In the genomic region with DNA sequence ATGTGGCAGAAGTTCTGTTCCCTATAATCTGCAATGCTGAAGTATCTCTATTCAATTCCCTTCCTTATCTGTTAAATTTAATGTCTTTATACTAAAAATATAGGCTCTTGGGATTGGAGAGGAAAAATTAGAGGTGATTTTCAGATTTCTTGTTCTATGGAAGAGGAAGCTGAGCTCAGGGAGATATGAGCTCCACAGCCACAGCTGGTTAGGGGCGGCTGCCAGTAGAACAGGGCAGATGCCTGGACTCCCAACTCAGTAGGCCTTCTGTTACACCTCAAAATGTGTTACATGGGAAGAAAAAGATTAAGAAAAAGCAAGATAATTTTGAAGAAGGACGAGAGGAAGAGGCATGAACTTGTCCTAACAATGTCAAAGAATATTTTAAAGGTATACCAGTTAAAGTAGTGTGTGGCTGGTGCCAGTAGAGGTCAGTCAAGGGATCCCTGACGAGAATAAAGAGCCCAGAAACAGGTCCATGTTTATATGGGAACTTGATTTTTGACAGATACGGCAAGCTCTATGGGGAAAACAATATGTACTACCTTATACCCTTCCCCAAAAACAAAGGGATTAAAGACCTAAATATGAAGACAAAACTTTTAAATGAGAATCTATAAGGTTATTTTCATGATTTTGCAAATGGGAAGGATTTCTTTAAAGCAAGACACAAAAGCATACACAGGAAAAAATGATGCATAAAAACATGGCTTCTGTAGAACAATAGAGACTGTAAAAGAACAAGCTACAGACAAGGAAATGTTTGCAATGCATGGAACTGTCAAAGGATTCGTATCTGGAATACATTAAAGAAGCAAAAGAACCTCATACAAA, we compare ENCODE assay signal across 8 cellular contexts. TPM values are rescaled to one million over a fixed set of nuclear protein-coding genes. Genes with fewer than 3 reads are reported as not detected.
DNase-seq lines count a peak whose midpoint lies in the region; ATAC-seq and TF ChIP-seq lines count a peak whose summit lies in the region.

No MANE protein-coding gene starts in this region.

- no peak overlapping the region for H3K27ac ChIP-seq in Karpas-422 (ENCODE audit: low read length)
- H3K27ac ChIP-seq in aorta (ENCODE audit: low read depth in 1 of 2, low read length in 2 of 2), result no peak overlapping the region

- H3K4me2 ChIP-seq in Karpas-422 (ENCODE audit: low read depth, low read length, poor library complexity, severe bottlenecking), result no peak overlapping the region

- peak; percentile 61 for TF ChIP-seq CTCF in GM13977 (IDR thresholded peaks at IDR 0.05; ENCODE audit: extremely low read depth, insufficient read depth, missing control alignments)
- TF ChIP-seq CTCF in WTC11 (IDR thresholded peaks at IDR 0.05), result no peak

- in situ Hi-C loops in GM13977 (cut with MboI; ENCODE audit: low pct_unique_long_range_greater_than_20kb, low sequenced_read_pairs, unreplicated experiment), result loop anchor here (10.0 kb wide), 1 partner anchor 47 kb away; no protein-coding TSS in a partner anchor

- 39 to 43% methylated on average over 5 of the region's 5 CpGs for WGBS in aorta, 2 donors

- H3K27me3 Mint-ChIP-seq in WTC11 (ENCODE audit: low read depth), result no peaks in the 10 kb centered on the region

- DNase-seq in Ammon's horn (ENCODE audit: low spot score) (peak; percentile 27), GM13977 (ENCODE audit: low spot score) (peak; percentile 54), Karpas-422 (peak; percentile 63), WTC11 (ENCODE audit: low spot score) (no peak), hepatic stellate cell (ENCODE audit: low spot score) (peak; percentile 51), aorta (no peak), OCI-M2 (lab: John Stamatoyannopoulos, UW; ENCODE audit: unreplicated experiment) (no peak)

- H3K4me3 ChIP-seq in Karpas-422 (ENCODE audit: low read length), result no peak overlapping the region
- no peak overlapping the region for H3K4me3 ChIP-seq in aorta (ENCODE audit: low read length in 2 of 2)

- H3K9me3 ChIP-seq in Karpas-422 (ENCODE audit: low read length) (no peaks in the 10 kb centered on the region), aorta (ENCODE audit: control insufficient read depth, low read length) (no peaks in the 10 kb centered on the region)

- H3K36me3 ChIP-seq in Karpas-422 (ENCODE audit: insufficient read depth, low read length) (peaks cover 17% of the 10 kb centered on the region; the same call in 1 of the 2 replicates), aorta (ENCODE audit: control insufficient read depth in 1 of 2, insufficient read depth in 2 of 2, low read length in 1 of 2) (no peaks in the 10 kb centered on the region)

- intact Hi-C loops in aorta (cut with DNase I), result no loop called here

- H3K36me3 Mint-ChIP-seq in WTC11, result peaks cover 24% of the 10 kb centered on the region

- no peak overlapping the region for H2AFZ ChIP-seq in Karpas-422 (ENCODE audit: low read length)

- H3K4me1 Mint-ChIP-seq in WTC11, result no peaks in the 10 kb centered on the region

- H3K9me2 ChIP-seq in Karpas-422 (replicated peaks; ENCODE audit: insufficient read depth, low read length), result no peaks in the 10 kb centered on the region

- H3K9ac ChIP-seq in Karpas-422 (ENCODE audit: low read length), result no peak overlapping the region

- POLR2A ChIA-PET in WTC11 (lab: Charles Lee), result interaction anchor here (1.1 kb wide), 1 partner anchor 28 kb away, joined by 3 read pairs; no protein-coding TSS in a partner anchor

- CTCF ChIA-PET in WTC11 (lab: Charles Lee), result interaction anchor here (0.5 to 3.1 kb wide), 9 partner anchors 8 to 1498 kb away, joined by 3 to 33 read pairs (median 4); a partner anchor contains a TSS

- H3K4me3 Mint-ChIP-seq in WTC11, result no peak overlapping the region

- H3K79me2 ChIP-seq in Karpas-422 (ENCODE audit: low read length), result no peaks in the 10 kb centered on the region

- H3K27ac Mint-ChIP-seq in WTC11, result no peak overlapping the region; the same call in 1 of the 2 replicates

- no peaks in the 10 kb centered on the region for H3K9me3 Mint-ChIP-seq in WTC11

- H4K20me1 ChIP-seq in Karpas-422 (ENCODE audit: insufficient read depth, low read depth, low read length), result no peaks in the 10 kb centered on the region

- H3K27me3 ChIP-seq in Karpas-422 (ENCODE audit: low read length) (no peaks in the 10 kb centered on the region), aorta (ENCODE audit: control insufficient read depth in 1 of 2, insufficient read depth in 2 of 2, low read length in 1 of 2) (no peaks in the 10 kb centered on the region)

- ATAC-seq in WTC11 (peak; percentile 91), aorta (ENCODE audit: low FRiP score) (peak; percentile 56), HG02840 (IDR thresholded peaks at IDR 0.05; ENCODE audit: low FRiP score, unreplicated experiment) (no peak)

- H3K4me1 ChIP-seq in Karpas-422 (ENCODE audit: low read length), result no peaks in the 10 kb centered on the region
- H3K4me1 ChIP-seq in aorta (ENCODE audit: control insufficient read depth in 1 of 2, insufficient read depth in 2 of 2, low read length in 2 of 2), result no peaks in the 10 kb centered on the region

TF ChIP-seq in WTC11, 78 proteins besides CTCF, POLR2A, EP300 and RAD21 (continues in another document):
- TF ChIP-seq HMGA2 (CRISPR knock-in tag; IDR thresholded peaks at IDR 0.05) (no peak), ZNF121 (CRISPR knock-in tag; IDR thresholded peaks at IDR 0.05) (no peak), ZBTB21 (CRISPR knock-in tag; IDR thresholded peaks at IDR 0.05; ENCODE audit: borderline replicate concordance) (no peak), CREB1 (CRISPR knock-in tag; IDR thresholded peaks at IDR 0.05) (no peak), FOXK1 (CRISPR knock-in tag; IDR thresholded peaks at IDR 0.05) (no peak), FOXJ3 (CRISPR knock-in tag; IDR thresholded peaks at IDR 0.05; ENCODE audit: borderline replicate concordance) (no peak), ESRRA (CRISPR knock-in tag; IDR thresholded peaks at IDR 0.05; ENCODE audit: borderline replicate concordance) (no peak), KAT7 (CRISPR knock-in tag; IDR thresholded peaks at IDR 0.05; ENCODE audit: borderline replicate concordance) (no peak), GRHL2 (CRISPR knock-in tag; IDR thresholded peaks at IDR 0.05; ENCODE audit: insufficient replicate concordance, severe bottlenecking) (no peak), ZNF138 (CRISPR knock-in tag; conservative IDR thresholded peaks at IDR 0.05) (no peak)
- TF ChIP-seq, protein P1, sequence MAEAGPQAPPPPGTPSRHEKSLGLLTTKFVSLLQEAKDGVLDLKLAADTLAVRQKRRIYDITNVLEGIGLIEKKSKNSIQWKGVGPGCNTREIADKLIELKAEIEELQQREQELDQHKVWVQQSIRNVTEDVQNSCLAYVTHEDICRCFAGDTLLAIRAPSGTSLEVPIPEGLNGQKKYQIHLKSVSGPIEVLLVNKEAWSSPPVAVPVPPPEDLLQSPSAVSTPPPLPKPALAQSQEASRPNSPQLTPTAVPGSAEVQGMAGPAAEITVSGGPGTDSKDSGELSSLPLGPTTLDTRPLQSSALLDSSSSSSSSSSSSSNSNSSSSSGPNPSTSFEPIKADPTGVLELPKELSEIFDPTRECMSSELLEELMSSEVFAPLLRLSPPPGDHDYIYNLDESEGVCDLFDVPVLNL (CRISPR knock-in tag; IDR thresholded peaks at IDR 0.05; ENCODE audit: borderline replicate concordance, low read depth), result no peak
- TF ChIP-seq, protein P2, sequence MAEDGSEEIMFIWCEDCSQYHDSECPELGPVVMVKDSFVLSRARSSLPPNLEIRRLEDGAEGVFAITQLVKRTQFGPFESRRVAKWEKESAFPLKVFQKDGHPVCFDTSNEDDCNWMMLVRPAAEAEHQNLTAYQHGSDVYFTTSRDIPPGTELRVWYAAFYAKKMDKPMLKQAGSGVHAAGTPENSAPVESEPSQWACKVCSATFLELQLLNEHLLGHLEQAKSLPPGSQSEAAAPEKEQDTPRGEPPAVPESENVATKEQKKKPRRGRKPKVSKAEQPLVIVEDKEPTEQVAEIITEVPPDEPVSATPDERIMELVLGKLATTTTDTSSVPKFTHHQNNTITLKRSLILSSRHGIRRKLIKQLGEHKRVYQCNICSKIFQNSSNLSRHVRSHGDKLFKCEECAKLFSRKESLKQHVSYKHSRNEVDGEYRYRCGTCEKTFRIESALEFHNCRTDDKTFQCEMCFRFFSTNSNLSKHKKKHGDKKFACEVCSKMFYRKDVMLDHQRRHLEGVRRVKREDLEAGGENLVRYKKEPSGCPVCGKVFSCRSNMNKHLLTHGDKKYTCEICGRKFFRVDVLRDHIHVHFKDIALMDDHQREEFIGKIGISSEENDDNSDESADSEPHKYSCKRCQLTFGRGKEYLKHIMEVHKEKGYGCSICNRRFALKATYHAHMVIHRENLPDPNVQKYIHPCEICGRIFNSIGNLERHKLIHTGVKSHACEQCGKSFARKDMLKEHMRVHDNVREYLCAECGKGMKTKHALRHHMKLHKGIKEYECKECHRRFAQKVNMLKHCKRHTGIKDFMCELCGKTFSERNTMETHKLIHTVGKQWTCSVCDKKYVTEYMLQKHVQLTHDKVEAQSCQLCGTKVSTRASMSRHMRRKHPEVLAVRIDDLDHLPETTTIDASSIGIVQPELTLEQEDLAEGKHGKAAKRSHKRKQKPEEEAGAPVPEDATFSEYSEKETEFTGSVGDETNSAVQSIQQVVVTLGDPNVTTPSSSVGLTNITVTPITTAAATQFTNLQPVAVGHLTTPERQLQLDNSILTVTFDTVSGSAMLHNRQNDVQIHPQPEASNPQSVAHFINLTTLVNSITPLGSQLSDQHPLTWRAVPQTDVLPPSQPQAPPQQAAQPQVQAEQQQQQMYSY (CRISPR knock-in tag; IDR thresholded peaks at IDR 0.05), result no peak
- TF ChIP-seq, protein P3, sequence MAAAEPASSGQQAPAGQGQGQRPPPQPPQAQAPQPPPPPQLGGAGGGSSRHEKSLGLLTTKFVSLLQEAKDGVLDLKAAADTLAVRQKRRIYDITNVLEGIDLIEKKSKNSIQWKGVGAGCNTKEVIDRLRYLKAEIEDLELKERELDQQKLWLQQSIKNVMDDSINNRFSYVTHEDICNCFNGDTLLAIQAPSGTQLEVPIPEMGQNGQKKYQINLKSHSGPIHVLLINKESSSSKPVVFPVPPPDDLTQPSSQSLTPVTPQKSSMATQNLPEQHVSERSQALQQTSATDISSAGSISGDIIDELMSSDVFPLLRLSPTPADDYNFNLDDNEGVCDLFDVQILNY (CRISPR knock-in tag; IDR thresholded peaks at IDR 0.05), result no peak

RNA-seq across cellular contexts. Expression of a gene that starts 28.7 kb away (rescaled TPM):
- 40.4 and 41.0 TPM in 2 replicates for total RNA-seq in Karpas-422 (2014; rRNA removed; shearing (Covaris generic); ENCODE audit: low replicate concordance)
- total RNA-seq in WTC11 (2021), result 48.7 to 62.5 TPM (median 49.6 TPM) in 3 replicates
- total RNA-seq in aorta, result 10 to 100 TPM; 40.4 to 50.9 TPM
- polyA plus RNA-seq in aorta, result 10 to 100 TPM; 26.9 to 49.2 TPM

RNA-seq across cellular contexts. Expression of a gene that starts 42.6 kb away (rescaled TPM):
- total RNA-seq in Karpas-422 (2014; rRNA removed; shearing (Covaris generic); ENCODE audit: low replicate concordance), result 22.8 and 48.6 TPM in 2 replicates
- 48.0 to 57.3 TPM (median 49.4 TPM) in 3 replicates for total RNA-seq in WTC11 (2021)
- total RNA-seq in aorta, result 10 to 100 TPM; 14.9 to 19.0 TPM
- polyA plus RNA-seq in aorta, result 10 to 100 TPM; 12.4 to 16.6 TPM

RNA-seq across cellular contexts. Expression of a gene that starts 42.8 kb away (rescaled TPM):
- total RNA-seq in Karpas-422 (2014; rRNA removed; shearing (Covaris generic); ENCODE audit: low replicate concordance), result 34.1 and 59.1 TPM in 2 replicates
- 28.4 to 33.4 TPM (median 28.5 TPM) in 3 replicates for total RNA-seq in WTC11 (2021)
- total RNA-seq in aorta, result 10 to 100 TPM; 17.9 to 19.3 TPM
- 10 to 100 TPM; 19.3 to 21.2 TPM for polyA plus RNA-seq in aorta

Comparison
In these comparisons a context has a peak if more than half of its experiments do, and no peak if none do; other contexts are left out.
1. DNase-seq: peak in Ammon's horn (single experiment), GM13977 (single experiment), Karpas-422 (single experiment) and hepatic stellate cell (single experiment); none in WTC11 (single experiment), aorta (0 of 2) and OCI-M2 (single experiment).